In genomic region chr11:73323464-73323863, GRCh38 we compare ENCODE assay signal across 9 cellular contexts. TPM values are rescaled to one million over a fixed set of nuclear protein-coding genes. Genes with fewer than 3 reads are reported as not detected.
DNase-seq lines count a peak whose midpoint lies in the region; ATAC-seq and TF ChIP-seq lines count a peak whose summit lies in the region.
"Had no signal": no experiment of that assay in that cellular context is flagged by ENCODE, and none has a peak within 500 bp of the region (broad histone marks: within the 10 kb centered on the region; RNA-seq: fewer than 3 reads in every experiment).

No MANE protein-coding gene starts in this region.

- H3K4me1 Mint-ChIP-seq in MCF 10A (ENCODE audit: insufficient read depth, unreplicated experiment), result peaks cover 9% of the 10 kb centered on the region

- H3K36me3 Mint-ChIP-seq in MCF 10A (ENCODE audit: insufficient read depth, unreplicated experiment), result peaks cover 22% of the 10 kb centered on the region

- H3K27me3 Mint-ChIP-seq in MCF 10A (ENCODE audit: insufficient read depth, unreplicated experiment), result no peaks in the 10 kb centered on the region

- H3K4me1 ChIP-seq in breast epithelium (peaks cover 15 to 30% of the 10 kb centered on the region in 2 donors), muscle layer of colon (ENCODE audit: insufficient read depth, low read length) (peaks cover 97% of the 10 kb centered on the region), aorta (ENCODE audit: control insufficient read depth in 1 of 2, insufficient read depth in 2 of 2, low read length in 2 of 2) (peaks cover 4 to 12% of the 10 kb centered on the region in 2 donors)

- peak overlapping the region; percentile 70 to 92 for H3K27ac ChIP-seq in breast epithelium
- peak overlapping the region; percentile 75 for H3K27ac ChIP-seq in muscle layer of colon (ENCODE audit: low read depth, low read length)
- H3K27ac ChIP-seq in aorta (ENCODE audit: low read depth in 1 of 2, low read length in 2 of 2), result peak overlapping the region; percentile 98 to 99

- peak; percentile 84 for ATAC-seq in aorta (ENCODE audit: low FRiP score)
- no peak for ATAC-seq in GM21825 (IDR thresholded peaks at IDR 0.05; ENCODE audit: unreplicated experiment)
- no peak for ATAC-seq in GM18868 (IDR thresholded peaks at IDR 0.05; ENCODE audit: unreplicated experiment)
- ATAC-seq in HG02763 (IDR thresholded peaks at IDR 0.05; ENCODE audit: unreplicated experiment), result no peak

- no peak overlapping the region for H3K4me3 Mint-ChIP-seq in MCF 10A (ENCODE audit: unreplicated experiment)

- peak overlapping the region in 1 of 3 donors; percentile 44 for H3K4me3 ChIP-seq in breast epithelium
- peak overlapping the region; percentile 37 for H3K4me3 ChIP-seq in fibroblast of the aortic adventitia (ENCODE audit: low read depth, low read length)
- H3K4me3 ChIP-seq in muscle layer of colon (ENCODE audit: low read depth in 1 of 2, low read length in 2 of 2), result peak overlapping the region; percentile 15 to 17
- no peak overlapping the region for H3K4me3 ChIP-seq in aorta (ENCODE audit: low read length in 2 of 2)

- DNase-seq in breast epithelium (ENCODE audit: low spot score in 2 of 2) (no peak), MCF 10A (ENCODE audit: unreplicated experiment) (no peak), fibroblast of the aortic adventitia (ENCODE audit: low read depth) (peak; percentile 73), aorta (peak; percentile 96 to 98)
- DNase-seq: ACHN had no signal

- TF ChIP-seq CTCF in breast epithelium (IDR thresholded peaks at IDR 0.05) (no peak), MCF 10A (IDR thresholded peaks at IDR 0.05; ENCODE audit: unreplicated experiment) (no peak), fibroblast of the aortic adventitia (IDR thresholded peaks at IDR 0.05; ENCODE audit: insufficient read depth, low read length) (no peak)

- no peaks in the 10 kb centered on the region for H3K27me3 ChIP-seq in breast epithelium
- H3K27me3 ChIP-seq in muscle layer of colon (ENCODE audit: control insufficient read depth in 1 of 2, insufficient read depth in 2 of 2, low read length in 2 of 2), result no peaks in the 10 kb centered on the region
- no peaks in the 10 kb centered on the region for H3K27me3 ChIP-seq in aorta (ENCODE audit: control insufficient read depth in 1 of 2, insufficient read depth in 2 of 2, low read length in 1 of 2)

- CTCF ChIA-PET in MCF 10A (lab: Yijun Ruan, JAX), result interaction anchor here (0.9 to 2.4 kb wide), 4 partner anchors 12 to 28 kb away, joined by 3 to 19 read pairs (median 6); partner anchors contain the start of gene ARHGEF17

- no peaks in the 10 kb centered on the region for H3K9me3 Mint-ChIP-seq in MCF 10A (ENCODE audit: unreplicated experiment)

- H3K36me3 ChIP-seq in breast epithelium, result no peaks in the 10 kb centered on the region
- no peaks in the 10 kb centered on the region for H3K36me3 ChIP-seq in muscle layer of colon (ENCODE audit: insufficient read depth, low read length)
- H3K36me3 ChIP-seq in aorta (ENCODE audit: control insufficient read depth in 1 of 2, insufficient read depth in 2 of 2, low read length in 1 of 2), result no peaks in the 10 kb centered on the region

- no TSS peak for BruUV-seq in MCF 10A (replicated peaks; lab: Mats Ljungman, UMichigan)

- no peak for TF ChIP-seq POLR2A in breast epithelium (IDR thresholded peaks at IDR 0.05)

- 7 to 10% methylated on average over 9 to 14 of the region's 14 CpGs for WGBS in aorta, 2 donors

- H3K9me3 ChIP-seq in breast epithelium (no peaks in the 10 kb centered on the region), muscle layer of colon (ENCODE audit: low read length) (no peaks in the 10 kb centered on the region), aorta (ENCODE audit: control insufficient read depth, low read length) (no peaks in the 10 kb centered on the region)

- intact Hi-C loops in breast epithelium (cut with DNase I; ENCODE audit: low total_unique reads) (no loop called here), MCF 10A (cut with micrococcal nuclease) (no loop called here), aorta (cut with DNase I) (loop anchor here in 1 of 2 donors (2.0 kb wide), 1 partner anchor 15 kb away; the partner anchor contains the start of gene ARHGEF17)

- POLR2A ChIA-PET in MCF 10A (lab: Yijun Ruan, JAX), result no interaction called here

- H3K27ac Mint-ChIP-seq in MCF 10A (ENCODE audit: low read depth, unreplicated experiment), result no peak overlapping the region

- peak overlapping the region; percentile 60 for H3K9ac ChIP-seq in muscle layer of colon (ENCODE audit: low read length)

RNA-seq across cellular contexts. Expression of gene ARHGEF17, which starts 15.4 kb away (rescaled TPM):
- 10 to 100 TPM; 28.8 to 54.7 (median 38.2) TPM for total RNA-seq in breast epithelium
- total RNA-seq in MCF 10A (2022), result 27.6 and 29.3 TPM in 2 replicates
- total RNA-seq in fibroblast of the aortic adventitia (ENCODE audit: low replicate concordance), result 30.3 and 70.3 TPM in 2 replicates
- 100 to 1,000 TPM; 159 to 201 TPM for total RNA-seq in aorta
- polyA plus RNA-seq in aorta, result 100 to 1,000 TPM in 1 of 2 donors, 10 to 100 TPM in 1; 20.5 to 182 TPM

RNA-seq across cellular contexts. Expression of gene P2RY6, which starts 51.3 kb away (rescaled TPM):
- 1 to 10 TPM; 1.6 to 3.4 (median 1.9) TPM for total RNA-seq in breast epithelium
- total RNA-seq in MCF 10A (2022), result not detected in 2 replicates
- 1.2 TPM in 1 of 2 replicates, not detected in the other for total RNA-seq in fibroblast of the aortic adventitia (ENCODE audit: low replicate concordance)
- total RNA-seq in aorta, result 10 to 100 TPM in 1 of 2 donors, 1 to 10 TPM in 1; 6.1 to 12.0 TPM
- polyA plus RNA-seq in aorta, result 1 to 10 TPM; 2.5 to 4.4 TPM

RNA-seq across cellular contexts. Expression of gene RELT, which starts 52.7 kb away (rescaled TPM):
- 1 to 10 TPM; 2.2 to 3.7 (median 2.3) TPM for total RNA-seq in breast epithelium
- total RNA-seq in MCF 10A (2022), result 5.8 and 8.4 TPM in 2 replicates
- total RNA-seq in fibroblast of the aortic adventitia (ENCODE audit: low replicate concordance), result 0.57 and 4.6 TPM in 2 replicates
- 10 to 100 TPM; 11.5 to 13.2 TPM for total RNA-seq in aorta
- polyA plus RNA-seq in aorta, result 1 to 10 TPM; 1.1 to 1.3 TPM

Comparison
In these comparisons a context has a peak if more than half of its experiments do, and no peak if none do; other contexts are left out.
1. DNase-seq: peak in fibroblast of the aortic adventitia (single experiment) and aorta (2 of 2); none in breast epithelium (0 of 2) and MCF 10A (single experiment).
2. H3K4me3 ChIP-seq: peak in fibroblast of the aortic adventitia (single experiment) and muscle layer of colon (2 of 2); none in aorta (0 of 2).
3. Peak in every context shown above with its lines, with median percentiles within 50 percentile points of each other: H3K27ac ChIP-seq.